22 cellular contexts compared by ENCODE assay signal in genomic region chr20:7155282-7155681, GRCh38.
DNase-seq lines count a peak whose midpoint lies in the region; TF ChIP-seq lines count a peak whose summit lies in the region.
"Had no signal": no experiment of that assay in that cellular context is flagged by ENCODE, and none has a peak within 500 bp of the region (broad histone marks: within the 10 kb centered on the region; RNA-seq: fewer than 3 reads in every experiment).

No MANE protein-coding gene starts in this region.

- no peaks in the 10 kb centered on the region for H3K27me3 ChIP-seq in BE2C
- H3K27me3 ChIP-seq: right lobe of liver, testis, uterus had no signal

- H3K4me3 ChIP-seq in BE2C (ENCODE audit: low read depth, low read length), result no peak overlapping the region
- H3K4me3 ChIP-seq: GM23248, lower lobe of right lung, right lobe of liver, testis, uterus had no signal

- no peak for TF ChIP-seq CTCF in BE2C (IDR thresholded peaks at IDR 0.05; ENCODE audit: low read depth, low read length)

- H3K4me1 ChIP-seq in BE2C, result no peaks in the 10 kb centered on the region
- H3K4me1 ChIP-seq: lower lobe of right lung, right lobe of liver, testis, uterus had no signal

- no peaks in the 10 kb centered on the region for H3K36me3 ChIP-seq in BE2C
- H3K36me3 ChIP-seq: lower lobe of right lung, right lobe of liver, uterus had no signal

- DNase-seq in COLO668 (lab: John Stamatoyannopoulos, UW; ENCODE audit: unreplicated experiment), result peak; percentile 67
- DNase-seq in NCI-H1092 (lab: John Stamatoyannopoulos, UW), result peak; percentile 55
- peak; percentile 71 for DNase-seq in NCI-H2029 treated with DMSO at 0.1 percent for 48 hours (lab: John Stamatoyannopoulos, UW)
- peak; percentile 97 for DNase-seq in NCI-H748 (lab: John Stamatoyannopoulos, UW; ENCODE audit: unreplicated experiment)
- DNase-seq in hippocampal formation (lab: John Stamatoyannopoulos, UW), result no peak
- no peak for DNase-seq in SKM-1 (lab: John Stamatoyannopoulos, UW; ENCODE audit: unreplicated experiment)
- DNase-seq in ecto neural progenitor cell (ENCODE audit: low spot score), result no peak
- DNase-seq in BE2C, result no peak
- DNase-seq: activated B cell treated with CpG ODN at 0.5 μM for 24 hours; activated naive CD4-positive, alpha-beta T cell treated with anti-CD3 and anti-CD28 coated beads, Interleukin-2, amount 50 U/mL, for 16 hours; amygdala; GM23248; kidney; lower lobe of right lung; NCI-H1694; NCI-H82; nephron progenitor cell; right lobe of liver; stimulated activated CD4-positive, alpha-beta T cell treated with anti-CD3 and anti-CD28 coated beads, Interleukin-4, amount 100 ng/mL, for 4 hours; stimulated activated naive CD4-positive, alpha-beta T cell; testis; uterus had no signal

- H3K9me3 ChIP-seq in BE2C, result no peaks in the 10 kb centered on the region; the same call in 1 of the 2 replicates
- H3K9me3 ChIP-seq: lower lobe of right lung, right lobe of liver, testis, uterus had no signal

Comparison
In these comparisons a context has a peak if more than half of its experiments do, and no peak if none do; other contexts are left out.
1. DNase-seq: peak in COLO668 (single experiment), NCI-H1092 (single experiment), NCI-H2029 treated with DMSO at 0.1 percent for 48 hours (single experiment) and NCI-H748 (single experiment); none in hippocampal formation (0 of 2), SKM-1 (single experiment), ecto neural progenitor cell (single experiment) and BE2C (single experiment).